Comparison of ENCODE assay signal across 1 cellular context in the genomic region with DNA sequence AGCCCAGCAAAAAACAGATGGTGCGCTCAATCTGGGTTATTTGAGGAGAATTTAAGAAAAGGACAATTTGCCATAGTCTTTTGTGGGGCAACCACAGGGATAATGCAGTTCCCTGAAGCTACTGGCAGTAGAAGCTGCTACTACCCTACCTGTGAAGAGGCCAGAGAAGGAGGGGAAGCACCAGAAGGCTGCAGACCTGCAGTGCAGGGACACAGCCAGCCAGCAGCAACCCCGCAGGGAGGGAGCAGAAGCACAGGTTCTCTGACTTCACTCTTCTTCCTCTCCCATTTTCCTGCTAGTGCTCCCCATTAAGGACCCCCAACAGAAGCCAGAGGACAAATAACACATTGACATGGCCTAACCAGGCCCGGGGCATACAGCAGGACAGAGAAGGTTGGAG.
TF ChIP-seq lines count a peak whose summit lies in the region.

No MANE protein-coding gene starts in this region.

TF ChIP-seq in SK-N-SH treated with all-trans-retinoic acid at 6 μM for 48 hours, 23 proteins besides CTCF, POLR2A, EP300 and RAD21 (continued from another document):
- TF ChIP-seq, protein P1, sequence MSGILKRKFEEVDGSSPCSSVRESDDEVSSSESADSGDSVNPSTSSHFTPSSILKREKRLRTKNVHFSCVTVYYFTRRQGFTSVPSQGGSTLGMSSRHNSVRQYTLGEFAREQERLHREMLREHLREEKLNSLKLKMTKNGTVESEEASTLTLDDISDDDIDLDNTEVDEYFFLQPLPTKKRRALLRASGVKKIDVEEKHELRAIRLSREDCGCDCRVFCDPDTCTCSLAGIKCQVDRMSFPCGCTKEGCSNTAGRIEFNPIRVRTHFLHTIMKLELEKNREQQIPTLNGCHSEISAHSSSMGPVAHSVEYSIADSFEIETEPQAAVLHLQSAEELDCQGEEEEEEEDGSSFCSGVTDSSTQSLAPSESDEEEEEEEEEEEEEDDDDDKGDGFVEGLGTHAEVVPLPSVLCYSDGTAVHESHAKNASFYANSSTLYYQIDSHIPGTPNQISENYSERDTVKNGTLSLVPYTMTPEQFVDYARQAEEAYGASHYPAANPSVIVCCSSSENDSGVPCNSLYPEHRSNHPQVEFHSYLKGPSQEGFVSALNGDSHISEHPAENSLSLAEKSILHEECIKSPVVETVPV (CRISPR knock-in tag; IDR thresholded peaks at IDR 0.05) = no peak
- TF ChIP-seq ESRRG (CRISPR knock-in tag; IDR thresholded peaks at IDR 0.05) (no peak), ZFP3 (CRISPR knock-in tag; IDR thresholded peaks at IDR 0.05) (no peak)
- TF ChIP-seq, protein P2, sequence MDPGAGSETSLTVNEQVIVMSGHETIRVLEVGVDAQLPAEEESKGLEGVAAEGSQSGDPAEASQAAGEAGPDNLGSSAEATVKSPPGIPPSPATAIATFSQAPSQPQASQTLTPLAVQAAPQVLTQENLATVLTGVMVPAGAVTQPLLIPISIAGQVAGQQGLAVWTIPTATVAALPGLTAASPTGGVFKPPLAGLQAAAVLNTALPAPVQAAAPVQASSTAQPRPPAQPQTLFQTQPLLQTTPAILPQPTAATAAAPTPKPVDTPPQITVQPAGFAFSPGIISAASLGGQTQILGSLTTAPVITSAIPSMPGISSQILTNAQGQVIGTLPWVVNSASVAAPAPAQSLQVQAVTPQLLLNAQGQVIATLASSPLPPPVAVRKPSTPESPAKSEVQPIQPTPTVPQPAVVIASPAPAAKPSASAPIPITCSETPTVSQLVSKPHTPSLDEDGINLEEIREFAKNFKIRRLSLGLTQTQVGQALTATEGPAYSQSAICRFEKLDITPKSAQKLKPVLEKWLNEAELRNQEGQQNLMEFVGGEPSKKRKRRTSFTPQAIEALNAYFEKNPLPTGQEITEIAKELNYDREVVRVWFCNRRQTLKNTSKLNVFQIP (CRISPR knock-in tag; IDR thresholded peaks at IDR 0.05; ENCODE audit: borderline replicate concordance, low read depth) = no peak
- TF ChIP-seq, protein P3, sequence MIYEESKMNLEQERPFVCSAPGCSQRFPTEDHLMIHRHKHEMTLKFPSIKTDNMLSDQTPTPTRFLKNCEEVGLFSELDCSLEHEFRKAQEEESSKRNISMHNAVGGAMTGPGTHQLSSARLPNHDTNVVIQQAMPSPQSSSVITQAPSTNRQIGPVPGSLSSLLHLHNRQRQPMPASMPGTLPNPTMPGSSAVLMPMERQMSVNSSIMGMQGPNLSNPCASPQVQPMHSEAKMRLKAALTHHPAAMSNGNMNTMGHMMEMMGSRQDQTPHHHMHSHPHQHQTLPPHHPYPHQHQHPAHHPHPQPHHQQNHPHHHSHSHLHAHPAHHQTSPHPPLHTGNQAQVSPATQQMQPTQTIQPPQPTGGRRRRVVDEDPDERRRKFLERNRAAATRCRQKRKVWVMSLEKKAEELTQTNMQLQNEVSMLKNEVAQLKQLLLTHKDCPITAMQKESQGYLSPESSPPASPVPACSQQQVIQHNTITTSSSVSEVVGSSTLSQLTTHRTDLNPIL (CRISPR knock-in tag; IDR thresholded peaks at IDR 0.05; ENCODE audit: low read depth) = no peak
TF ChIP-seq in SK-N-SH treated with all-trans-retinoic acid at 6 μM for 48 hours: peak in this region for 0.
